In the genomic region with DNA sequence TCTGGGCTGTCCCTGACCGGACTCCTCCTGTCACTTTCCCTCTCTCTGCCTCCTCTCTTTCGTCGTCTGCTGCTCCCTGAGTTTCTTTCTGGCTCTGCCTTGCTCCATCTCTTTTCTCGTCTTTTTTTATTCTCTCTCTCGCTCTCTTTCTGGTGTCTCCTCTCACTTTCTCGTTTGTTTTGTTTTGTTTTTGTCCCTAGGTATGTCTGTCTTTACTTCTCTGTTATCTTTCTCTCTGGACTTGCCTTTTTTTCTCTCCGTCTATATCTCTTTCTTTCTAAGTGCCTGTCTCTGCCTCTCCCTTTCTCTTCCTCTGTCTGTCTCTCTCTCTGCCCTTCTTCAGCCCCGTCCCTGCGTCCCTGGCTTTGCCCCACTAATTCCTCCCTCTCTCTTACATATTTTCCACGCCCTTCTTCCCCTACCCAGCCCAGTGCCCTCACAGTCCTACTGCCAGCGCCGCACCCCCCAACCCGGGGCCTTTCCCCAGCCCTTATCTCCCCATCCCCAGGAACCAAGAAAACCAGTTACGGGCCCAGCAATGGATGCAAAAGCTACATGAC, we compare ENCODE assay signal across 1 cellular context.
A peak's percentile ranks its signal among the peaks of the same experiment; 100 is the strongest.
TF ChIP-seq lines count a peak whose summit lies in the region.

No MANE protein-coding gene starts in this region.

TF ChIP-seq in K562, 482 proteins besides CTCF, POLR2A, EP300 and RAD21 (continued from another document):
- TF ChIP-seq PCBP2 (IDR thresholded peaks at IDR 0.05; ENCODE audit: low read depth, low read length, poor library complexity, severe bottlenecking) (no peak), GTF2F1 (IDR thresholded peaks at IDR 0.05; ENCODE audit: low read depth, low read length) (no peak), YY1 (IDR thresholded peaks at IDR 0.05; ENCODE audit: borderline replicate concordance in 1 of 3, control insufficient read depth in 1 of 3, extremely low read depth in 1 of 3, insufficient read depth in 3 of 3, insufficient read length in 1 of 3, insufficient replicate concordance in 2 of 3, low read depth in 1 of 3, low read length in 2 of 3) (no peak), SMARCA5 (IDR thresholded peaks at IDR 0.05) (peak; percentile 29; the same call in 1 of the 2 replicates), SMAD2 (IDR thresholded peaks at IDR 0.05; ENCODE audit: low read depth, low read length) (no peak), NBN (IDR thresholded peaks at IDR 0.05; ENCODE audit: low read depth) (0 out of 2 replicates have a peak, but pooled peaks have one; percentile 31), NRF1 (conservative IDR thresholded peaks at IDR 0.05 in 1 of 2, IDR thresholded peaks at IDR 0.05 in 1 of 2) (no peak), SREBF1 (IDR thresholded peaks at IDR 0.05; ENCODE audit: borderline replicate concordance, low read depth, low read length) (no peak), SMARCE1 (IDR thresholded peaks at IDR 0.05) (0 out of 2 replicates have a peak, but pooled peaks have one; percentile 34)
- TF ChIP-seq, protein P1, sequence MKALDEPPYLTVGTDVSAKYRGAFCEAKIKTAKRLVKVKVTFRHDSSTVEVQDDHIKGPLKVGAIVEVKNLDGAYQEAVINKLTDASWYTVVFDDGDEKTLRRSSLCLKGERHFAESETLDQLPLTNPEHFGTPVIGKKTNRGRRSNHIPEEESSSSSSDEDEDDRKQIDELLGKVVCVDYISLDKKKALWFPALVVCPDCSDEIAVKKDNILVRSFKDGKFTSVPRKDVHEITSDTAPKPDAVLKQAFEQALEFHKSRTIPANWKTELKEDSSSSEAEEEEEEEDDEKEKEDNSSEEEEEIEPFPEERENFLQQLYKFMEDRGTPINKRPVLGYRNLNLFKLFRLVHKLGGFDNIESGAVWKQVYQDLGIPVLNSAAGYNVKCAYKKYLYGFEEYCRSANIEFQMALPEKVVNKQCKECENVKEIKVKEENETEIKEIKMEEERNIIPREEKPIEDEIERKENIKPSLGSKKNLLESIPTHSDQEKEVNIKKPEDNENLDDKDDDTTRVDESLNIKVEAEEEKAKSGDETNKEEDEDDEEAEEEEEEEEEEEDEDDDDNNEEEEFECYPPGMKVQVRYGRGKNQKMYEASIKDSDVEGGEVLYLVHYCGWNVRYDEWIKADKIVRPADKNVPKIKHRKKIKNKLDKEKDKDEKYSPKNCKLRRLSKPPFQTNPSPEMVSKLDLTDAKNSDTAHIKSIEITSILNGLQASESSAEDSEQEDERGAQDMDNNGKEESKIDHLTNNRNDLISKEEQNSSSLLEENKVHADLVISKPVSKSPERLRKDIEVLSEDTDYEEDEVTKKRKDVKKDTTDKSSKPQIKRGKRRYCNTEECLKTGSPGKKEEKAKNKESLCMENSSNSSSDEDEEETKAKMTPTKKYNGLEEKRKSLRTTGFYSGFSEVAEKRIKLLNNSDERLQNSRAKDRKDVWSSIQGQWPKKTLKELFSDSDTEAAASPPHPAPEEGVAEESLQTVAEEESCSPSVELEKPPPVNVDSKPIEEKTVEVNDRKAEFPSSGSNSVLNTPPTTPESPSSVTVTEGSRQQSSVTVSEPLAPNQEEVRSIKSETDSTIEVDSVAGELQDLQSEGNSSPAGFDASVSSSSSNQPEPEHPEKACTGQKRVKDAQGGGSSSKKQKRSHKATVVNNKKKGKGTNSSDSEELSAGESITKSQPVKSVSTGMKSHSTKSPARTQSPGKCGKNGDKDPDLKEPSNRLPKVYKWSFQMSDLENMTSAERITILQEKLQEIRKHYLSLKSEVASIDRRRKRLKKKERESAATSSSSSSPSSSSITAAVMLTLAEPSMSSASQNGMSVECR (CRISPR knock-in tag; IDR thresholded peaks at IDR 0.05), result no peak
- TF ChIP-seq, protein P2, sequence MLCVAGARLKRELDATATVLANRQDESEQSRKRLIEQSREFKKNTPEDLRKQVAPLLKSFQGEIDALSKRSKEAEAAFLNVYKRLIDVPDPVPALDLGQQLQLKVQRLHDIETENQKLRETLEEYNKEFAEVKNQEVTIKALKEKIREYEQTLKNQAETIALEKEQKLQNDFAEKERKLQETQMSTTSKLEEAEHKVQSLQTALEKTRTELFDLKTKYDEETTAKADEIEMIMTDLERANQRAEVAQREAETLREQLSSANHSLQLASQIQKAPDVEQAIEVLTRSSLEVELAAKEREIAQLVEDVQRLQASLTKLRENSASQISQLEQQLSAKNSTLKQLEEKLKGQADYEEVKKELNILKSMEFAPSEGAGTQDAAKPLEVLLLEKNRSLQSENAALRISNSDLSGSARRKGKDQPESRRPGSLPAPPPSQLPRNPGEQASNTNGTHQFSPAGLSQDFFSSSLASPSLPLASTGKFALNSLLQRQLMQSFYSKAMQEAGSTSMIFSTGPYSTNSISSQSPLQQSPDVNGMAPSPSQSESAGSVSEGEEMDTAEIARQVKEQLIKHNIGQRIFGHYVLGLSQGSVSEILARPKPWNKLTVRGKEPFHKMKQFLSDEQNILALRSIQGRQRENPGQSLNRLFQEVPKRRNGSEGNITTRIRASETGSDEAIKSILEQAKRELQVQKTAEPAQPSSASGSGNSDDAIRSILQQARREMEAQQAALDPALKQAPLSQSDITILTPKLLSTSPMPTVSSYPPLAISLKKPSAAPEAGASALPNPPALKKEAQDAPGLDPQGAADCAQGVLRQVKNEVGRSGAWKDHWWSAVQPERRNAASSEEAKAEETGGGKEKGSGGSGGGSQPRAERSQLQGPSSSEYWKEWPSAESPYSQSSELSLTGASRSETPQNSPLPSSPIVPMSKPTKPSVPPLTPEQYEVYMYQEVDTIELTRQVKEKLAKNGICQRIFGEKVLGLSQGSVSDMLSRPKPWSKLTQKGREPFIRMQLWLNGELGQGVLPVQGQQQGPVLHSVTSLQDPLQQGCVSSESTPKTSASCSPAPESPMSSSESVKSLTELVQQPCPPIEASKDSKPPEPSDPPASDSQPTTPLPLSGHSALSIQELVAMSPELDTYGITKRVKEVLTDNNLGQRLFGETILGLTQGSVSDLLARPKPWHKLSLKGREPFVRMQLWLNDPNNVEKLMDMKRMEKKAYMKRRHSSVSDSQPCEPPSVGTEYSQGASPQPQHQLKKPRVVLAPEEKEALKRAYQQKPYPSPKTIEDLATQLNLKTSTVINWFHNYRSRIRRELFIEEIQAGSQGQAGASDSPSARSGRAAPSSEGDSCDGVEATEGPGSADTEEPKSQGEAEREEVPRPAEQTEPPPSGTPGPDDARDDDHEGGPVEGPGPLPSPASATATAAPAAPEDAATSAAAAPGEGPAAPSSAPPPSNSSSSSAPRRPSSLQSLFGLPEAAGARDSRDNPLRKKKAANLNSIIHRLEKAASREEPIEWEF (CRISPR knock-in tag; IDR thresholded peaks at IDR 0.05), result no peak
- TF ChIP-seq, protein P3, sequence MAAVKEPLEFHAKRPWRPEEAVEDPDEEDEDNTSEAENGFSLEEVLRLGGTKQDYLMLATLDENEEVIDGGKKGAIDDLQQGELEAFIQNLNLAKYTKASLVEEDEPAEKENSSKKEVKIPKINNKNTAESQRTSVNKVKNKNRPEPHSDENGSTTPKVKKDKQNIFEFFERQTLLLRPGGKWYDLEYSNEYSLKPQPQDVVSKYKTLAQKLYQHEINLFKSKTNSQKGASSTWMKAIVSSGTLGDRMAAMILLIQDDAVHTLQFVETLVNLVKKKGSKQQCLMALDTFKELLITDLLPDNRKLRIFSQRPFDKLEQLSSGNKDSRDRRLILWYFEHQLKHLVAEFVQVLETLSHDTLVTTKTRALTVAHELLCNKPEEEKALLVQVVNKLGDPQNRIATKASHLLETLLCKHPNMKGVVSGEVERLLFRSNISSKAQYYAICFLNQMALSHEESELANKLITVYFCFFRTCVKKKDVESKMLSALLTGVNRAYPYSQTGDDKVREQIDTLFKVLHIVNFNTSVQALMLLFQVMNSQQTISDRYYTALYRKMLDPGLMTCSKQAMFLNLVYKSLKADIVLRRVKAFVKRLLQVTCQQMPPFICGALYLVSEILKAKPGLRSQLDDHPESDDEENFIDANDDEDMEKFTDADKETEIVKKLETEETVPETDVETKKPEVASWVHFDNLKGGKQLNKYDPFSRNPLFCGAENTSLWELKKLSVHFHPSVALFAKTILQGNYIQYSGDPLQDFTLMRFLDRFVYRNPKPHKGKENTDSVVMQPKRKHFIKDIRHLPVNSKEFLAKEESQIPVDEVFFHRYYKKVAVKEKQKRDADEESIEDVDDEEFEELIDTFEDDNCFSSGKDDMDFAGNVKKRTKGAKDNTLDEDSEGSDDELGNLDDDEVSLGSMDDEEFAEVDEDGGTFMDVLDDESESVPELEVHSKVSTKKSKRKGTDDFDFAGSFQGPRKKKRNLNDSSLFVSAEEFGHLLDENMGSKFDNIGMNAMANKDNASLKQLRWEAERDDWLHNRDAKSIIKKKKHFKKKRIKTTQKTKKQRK (IDR thresholded peaks at IDR 0.05; ENCODE audit: borderline replicate concordance, low read depth, low read length), result no peak
